Comparison of ENCODE assay signal across 8 cellular contexts in the genomic region with DNA sequence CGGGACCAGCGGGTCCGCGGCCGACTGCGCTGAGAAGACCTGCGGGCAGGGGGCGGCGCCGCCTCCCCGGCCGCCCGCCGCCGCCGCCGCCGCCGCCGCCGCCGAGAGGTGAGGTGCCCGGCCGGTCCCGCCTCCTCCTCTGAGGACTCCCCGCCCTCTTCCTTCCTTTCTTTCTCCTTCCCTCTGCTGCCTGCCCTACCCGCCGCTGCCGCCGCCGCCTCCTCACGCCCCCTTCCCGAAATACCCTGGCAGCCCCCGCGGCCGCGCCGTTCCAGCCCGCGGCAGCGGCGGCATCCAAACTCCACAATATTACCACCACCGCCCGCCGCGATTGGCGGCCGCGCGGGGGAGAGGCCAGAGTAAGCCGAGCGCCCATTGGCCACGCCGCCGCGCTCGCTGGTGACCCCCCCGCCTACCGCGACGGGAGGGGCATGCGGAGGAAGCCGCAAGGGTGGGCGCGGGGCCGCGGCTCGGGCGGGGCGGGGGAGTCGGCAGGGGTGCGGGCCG.
DNase-seq lines count a peak whose midpoint lies in the region; ATAC-seq and TF ChIP-seq lines count a peak whose summit lies in the region.

No MANE protein-coding gene starts in this region.

- CTCF ChIA-PET in PC-3 (lab: Charles Lee): no interaction called here

- TF ChIP-seq CTCF in PC-3 (conservative IDR thresholded peaks at IDR 0.05; ENCODE audit: low read depth, low read length): no peak
- no peak for TF ChIP-seq CTCF in esophagus muscularis mucosa (IDR thresholded peaks at IDR 0.05)

- H3K4me1 Mint-ChIP-seq in activated T-cell treated with anti-CD3 and anti-CD28 coated beads, Interleukin-2, amount 50 U/mL, for 4 hours (ENCODE audit: low read depth): peaks cover 25% of the 10 kb centered on the region

- H3K27ac ChIP-seq in PC-3 (ENCODE audit: low read length): no peak overlapping the region
- peak overlapping the region; percentile 76 to 86 (median 78) for H3K27ac ChIP-seq in esophagus muscularis mucosa (replicated peaks in 1 of 4)

- H3K4me3 ChIP-seq in PC-3 (ENCODE audit: low read length): peak overlapping the region; percentile 80
- peak overlapping the region; percentile 75 to 99 (median 95) for H3K4me3 ChIP-seq in esophagus muscularis mucosa

- intact Hi-C loops in PC-3 (cut with micrococcal nuclease) (loop anchor here (1.0 to 2.0 kb wide), 3 partner anchors 33 to 123 kb away; no protein-coding TSS in a partner anchor), esophagus muscularis mucosa (cut with DNase I) (no loop called here)

- no peak for TF ChIP-seq EP300 in esophagus muscularis mucosa (IDR thresholded peaks at IDR 0.05)

- no CpG with 5 or more reads among the region's 73 CpGs for WGBS in esophagus muscularis mucosa

- no TSS peak for BruUV-seq in PC-3 (replicated peaks; lab: Mats Ljungman, UMichigan)

- ATAC-seq in GM21526 (IDR thresholded peaks at IDR 0.05; ENCODE audit: low FRiP score, unreplicated experiment): peak; percentile 65
- ATAC-seq in PC-3: peak; percentile 80
- peak; percentile 88 to 90 for ATAC-seq in activated T-cell treated with anti-CD3 and anti-CD28 coated beads, Interleukin-2, amount 50 U/mL, for 4 hours

- DNase-seq in DMS114 treated with DMSO at 0.1 percent for 48 hours (lab: John Stamatoyannopoulos, UW; ENCODE audit: unreplicated experiment) (peak; percentile 82), HuH-7 (ENCODE audit: low spot score) (peak; percentile 95), PC-3 (peak; percentile 94), esophagus muscularis mucosa (ENCODE audit: extremely low spot score) (no peak), myocyte (ENCODE audit: low read depth) (peak; percentile 90)
- DNase-seq in activated T-cell treated with anti-CD3 and anti-CD28 coated beads, Interleukin-2, amount 50 U/mL, for 4 hours: peak; percentile 69
- peak; percentile 61 for DNase-seq in stimulated activated CD8-positive, alpha-beta memory T cell treated with anti-CD3 and anti-CD28 coated beads, Interleukin-7, amount 100 ng/mL, for 24 hours (ENCODE audit: low read depth)

- H3K9me2 ChIP-seq in PC-3 (replicated peaks; ENCODE audit: low read length): no peaks in the 10 kb centered on the region

- H3K79me2 ChIP-seq in PC-3 (ENCODE audit: low read length): peaks cover 55% of the 10 kb centered on the region

- peak overlapping the region; percentile 76 for H3K9ac ChIP-seq in PC-3 (ENCODE audit: low read length)

- H3K27me3 ChIP-seq in PC-3 (ENCODE audit: low read length): no peaks in the 10 kb centered on the region
- no peaks in the 10 kb centered on the region for H3K27me3 ChIP-seq in esophagus muscularis mucosa

- H3K36me3 ChIP-seq in PC-3 (ENCODE audit: low read depth, low read length) (no peaks in the 10 kb centered on the region), esophagus muscularis mucosa (no peaks in the 10 kb centered on the region)

- H3K9me3 Mint-ChIP-seq in activated T-cell treated with anti-CD3 and anti-CD28 coated beads, Interleukin-2, amount 50 U/mL, for 4 hours: no peaks in the 10 kb centered on the region

- H3K4me2 ChIP-seq in PC-3 (ENCODE audit: low read length): peak overlapping the region; percentile 95

- H3K27me3 Mint-ChIP-seq in activated T-cell treated with anti-CD3 and anti-CD28 coated beads, Interleukin-2, amount 50 U/mL, for 4 hours (ENCODE audit: low read depth): no peaks in the 10 kb centered on the region

- peaks cover 7% of the 10 kb centered on the region for H3K36me3 Mint-ChIP-seq in activated T-cell treated with anti-CD3 and anti-CD28 coated beads, Interleukin-2, amount 50 U/mL, for 4 hours (ENCODE audit: insufficient read depth)

- POLR2A ChIA-PET in PC-3 (lab: Charles Lee; ENCODE audit: unreplicated experiment): no interaction called here

- no peak for TF ChIP-seq POLR2A in esophagus muscularis mucosa (IDR thresholded peaks at IDR 0.05; ENCODE audit: low read depth)

- H3K4me3 Mint-ChIP-seq in activated T-cell treated with anti-CD3 and anti-CD28 coated beads, Interleukin-2, amount 50 U/mL, for 4 hours: peak overlapping the region; percentile 93

- H3F3A ChIP-seq in PC-3 (ENCODE audit: low read length, unreplicated experiment): no peaks in the 10 kb centered on the region

- H3K9me3 ChIP-seq in PC-3 (ENCODE audit: low read length): no peaks in the 10 kb centered on the region
- no peaks in the 10 kb centered on the region for H3K9me3 ChIP-seq in esophagus muscularis mucosa

- peaks cover 19% of the 10 kb centered on the region for H4K20me1 ChIP-seq in PC-3 (ENCODE audit: low read length)

- H3K4me1 ChIP-seq in PC-3 (ENCODE audit: insufficient read depth, low read length): peaks cover 23% of the 10 kb centered on the region
- peaks cover 9 to 30% (median 24%) of the 10 kb centered on the region in 4 donors for H3K4me1 ChIP-seq in esophagus muscularis mucosa

- peak overlapping the region; percentile 79 for H2AFZ ChIP-seq in PC-3 (ENCODE audit: low read length)
